Comparison of ENCODE assay signal across 8 cellular contexts in genomic region chr10:79331709-79332108, GRCh38. TPM values are rescaled to one million over a fixed set of nuclear protein-coding genes. Genes with fewer than 3 reads are reported as not detected.
A peak's percentile ranks its signal among the peaks of the same experiment; 100 is the strongest.
DNase-seq lines count a peak whose midpoint lies in the region; ATAC-seq and TF ChIP-seq lines count a peak whose summit lies in the region.

No MANE protein-coding gene starts in this region.

- TF ChIP-seq POLR2A in Peyer's patch (IDR thresholded peaks at IDR 0.05) = no peak

- WGBS in mesenchymal stem cell = 48% methylated on average over 6 of the region's 6 CpGs

- H3K18ac ChIP-seq in mesenchymal stem cell (ENCODE audit: low read depth in 1 of 2, low read length in 2 of 2) = peak overlapping the region in 1 of 2 experiments; percentile 3

- peak; percentile 82 for ATAC-seq in HG02588 (IDR thresholded peaks at IDR 0.05; ENCODE audit: unreplicated experiment)
- peak; percentile 71 for ATAC-seq in upper lobe of right lung
- ATAC-seq in GM19328 (IDR thresholded peaks at IDR 0.05; ENCODE audit: unreplicated experiment) = no peak

- H4K91ac ChIP-seq in mesenchymal stem cell (ENCODE audit: low read length) = no peak overlapping the region

- H2BK120ac ChIP-seq in mesenchymal stem cell (ENCODE audit: low read depth, low read length) = no peak overlapping the region

- no peak overlapping the region for H4K8ac ChIP-seq in mesenchymal stem cell (ENCODE audit: low read length)

- no peak overlapping the region for H2AK5ac ChIP-seq in mesenchymal stem cell (ENCODE audit: low read length, severe bottlenecking)

- H3K4me1 ChIP-seq in Peyer's patch (peaks cover 0 to 6% (median 2%) of the 10 kb centered on the region in 4 donors), mesenchymal stem cell (ENCODE audit: control insufficient read depth, insufficient read depth, low read depth, low read length) (peaks cover 34% of the 10 kb centered on the region), upper lobe of right lung (no peaks in the 10 kb centered on the region)

- H3K23ac ChIP-seq in mesenchymal stem cell (ENCODE audit: low read length in 2 of 2) = no peak overlapping the region

- no peaks in the 10 kb centered on the region for H3K36me3 ChIP-seq in Peyer's patch
- H3K36me3 ChIP-seq in mesenchymal stem cell (ENCODE audit: control insufficient read depth in 1 of 2, insufficient read depth in 2 of 2, low read depth in 1 of 2, low read length in 2 of 2) = no peaks in the 10 kb centered on the region
- H3K36me3 ChIP-seq in upper lobe of right lung = no peaks in the 10 kb centered on the region

- H2BK5ac ChIP-seq in mesenchymal stem cell (ENCODE audit: low read depth, low read length, poor library complexity, severe bottlenecking) = no peak overlapping the region

- no peaks in the 10 kb centered on the region for H3K79me1 ChIP-seq in mesenchymal stem cell (replicated peaks; ENCODE audit: low read length, poor library complexity, severe bottlenecking)

- no peak overlapping the region for H3K27ac ChIP-seq in Peyer's patch
- H3K27ac ChIP-seq in mesenchymal stem cell (ENCODE audit: low read length, poor library complexity, severe bottlenecking) = no peak overlapping the region
- no peak overlapping the region for H3K27ac ChIP-seq in upper lobe of right lung

- intact Hi-C loops in upper lobe of right lung (cut with DNase I) = no loop called here

- no peaks in the 10 kb centered on the region for H3K27me3 ChIP-seq in Peyer's patch
- no peaks in the 10 kb centered on the region for H3K27me3 ChIP-seq in mesenchymal stem cell (ENCODE audit: control insufficient read depth in 1 of 2, insufficient read depth in 1 of 2, low read length in 2 of 2)
- no peaks in the 10 kb centered on the region for H3K27me3 ChIP-seq in upper lobe of right lung

- H3K4me3 ChIP-seq in GM12865 (ENCODE audit: low read depth, low read length) = no peak overlapping the region
- no peak overlapping the region for H3K4me3 ChIP-seq in Peyer's patch
- H3K4me3 ChIP-seq in mesenchymal stem cell (ENCODE audit: insufficient read depth in 1 of 2, low read depth in 1 of 2, low read length in 2 of 2) = no peak overlapping the region
- no peak overlapping the region for H3K4me3 ChIP-seq in upper lobe of right lung

- DNase-seq in GM12865 (ENCODE audit: low read depth) = peak; percentile 90
- DNase-seq in Peyer's patch = peak in 2 of 3 donors; percentile 21 to 46
- DNase-seq in activated gamma-delta T cell treated with anti-CD3 and anti-CD28 coated beads, Interleukin-2, amount 50 U/mL, for 16 hours (ENCODE audit: low read depth) = peak; percentile 55
- DNase-seq in mesenchymal stem cell = peak; percentile 94
- no peak for DNase-seq in upper lobe of right lung
- DNase-seq in NCI-H345 (lab: John Stamatoyannopoulos, UW) = no peak

- no peak for TF ChIP-seq CTCF in GM12865 (IDR thresholded peaks at IDR 0.05; ENCODE audit: insufficient read depth, low read depth, low read length, missing control alignments)
- no peak for TF ChIP-seq CTCF in Peyer's patch (IDR thresholded peaks at IDR 0.05)
- TF ChIP-seq CTCF in upper lobe of right lung (IDR thresholded peaks at IDR 0.05) = no peak

- no peak overlapping the region for H3K4me2 ChIP-seq in mesenchymal stem cell (ENCODE audit: low read length, poor library complexity, severe bottlenecking)

- H3K9ac ChIP-seq in mesenchymal stem cell (ENCODE audit: low read length) = no peak overlapping the region

- no peak overlapping the region for H2BK12ac ChIP-seq in mesenchymal stem cell (ENCODE audit: low read length in 2 of 2)

- H3K9me3 ChIP-seq in Peyer's patch (no peaks in the 10 kb centered on the region), mesenchymal stem cell (ENCODE audit: control insufficient read depth, low read length) (no peaks in the 10 kb centered on the region), upper lobe of right lung (no peaks in the 10 kb centered on the region)

- no peak overlapping the region for H3K14ac ChIP-seq in mesenchymal stem cell (ENCODE audit: low read length in 2 of 2)

- no peak overlapping the region for H2AFZ ChIP-seq in mesenchymal stem cell (ENCODE audit: low read depth, low read length)

- no peak overlapping the region for H2BK15ac ChIP-seq in mesenchymal stem cell (ENCODE audit: low read depth, poor library complexity, severe bottlenecking)

- H3K4ac ChIP-seq in mesenchymal stem cell (ENCODE audit: low read depth in 1 of 2, low read length in 2 of 2) = peak overlapping the region in 1 of 2 experiments; percentile 11

RNA-seq across cellular contexts. Expression of gene PPIF, which starts 15.6 kb away (rescaled TPM):
- total RNA-seq in Peyer's patch (10 to 100 TPM; 35.7 to 57.8 (median 45.0) TPM), upper lobe of right lung (30.7 TPM)
- 49.4 TPM for polyA plus RNA-seq in mesenchymal stem cell (2013, experiment 1 of 2)
- polyA plus RNA-seq in mesenchymal stem cell (2013, experiment 2 of 2) = 50.7 TPM

Comparison
In these comparisons a context has a peak if more than half of its experiments do, and no peak if none do; other contexts are left out.
1. DNase-seq: peak in GM12865 (single experiment), Peyer's patch (2 of 3), activated gamma-delta T cell treated with anti-CD3 and anti-CD28 coated beads, Interleukin-2, amount 50 U/mL, for 16 hours (single experiment) and mesenchymal stem cell (single experiment); none in upper lobe of right lung (single experiment) and NCI-H345 (single experiment).